22 cellular contexts compared by ENCODE assay signal in genomic region chr18:60537074-60537473, GRCh38.
DNase-seq lines count a peak whose midpoint lies in the region; ATAC-seq, FAIRE-seq and TF ChIP-seq lines count a peak whose summit lies in the region.
"Had no signal": no experiment of that assay in that cellular context is flagged by ENCODE, and none has a peak within 500 bp of the region (broad histone marks: within the 10 kb centered on the region; RNA-seq: fewer than 3 reads in every experiment).

No MANE protein-coding gene starts in this region.

- no peak overlapping the region for H3K9ac ChIP-seq in IMR-90 (ENCODE audit: low read depth, low read length)
- H3K9ac ChIP-seq in kidney (ENCODE audit: low read length in 2 of 2): no peak overlapping the region
- no peak overlapping the region for H3K9ac ChIP-seq in SK-N-SH
- H3K9ac ChIP-seq: BLaER1 treated with 17β-estradiol and CSF1 and Interleukin-3, amounts not matched to agents 10 nM and 100 nM had no signal

- no peak overlapping the region for H2BK15ac ChIP-seq in IMR-90 (ENCODE audit: low read depth, low read length)

- no peak for TF ChIP-seq POLR2A in IMR-90 (IDR thresholded peaks at IDR 0.05; ENCODE audit: low read depth, low read length)

- H3K4ac ChIP-seq in IMR-90 (ENCODE audit: low read depth, low read length): no peak overlapping the region

- H2AFZ ChIP-seq in ACC112 (ENCODE audit: low read length, unreplicated experiment): peak overlapping the region; percentile 24
- H2AFZ ChIP-seq in IMR-90 (replicated peaks; ENCODE audit: low read length, poor library complexity): no peak overlapping the region
- H2AFZ ChIP-seq in SK-N-SH (ENCODE audit: low read depth): no peak overlapping the region

- POLR2A ChIA-PET in IMR-90 (lab: Charles Lee; ENCODE audit: unreplicated experiment): no interaction called here
- POLR2A ChIA-PET in SK-N-SH (lab: Yijun Ruan, JAX): no interaction called here

- no peaks in the 10 kb centered on the region for H4K20me1 ChIP-seq in IMR-90 (ENCODE audit: insufficient read depth, low read length)
- no peaks in the 10 kb centered on the region for H4K20me1 ChIP-seq in SK-N-SH (ENCODE audit: insufficient read depth)
- H4K20me1 ChIP-seq: BLaER1 treated with 17β-estradiol and CSF1 and Interleukin-3, amounts not matched to agents 10 nM and 100 nM had no signal

- H3K23ac ChIP-seq in IMR-90 (ENCODE audit: low read depth, low read length): no peak overlapping the region

- H3K27me3 ChIP-seq in ACC112 (ENCODE audit: insufficient read depth, low read length) (no peaks in the 10 kb centered on the region), IMR-90 (ENCODE audit: control insufficient read depth, insufficient read depth, low read length) (no peaks in the 10 kb centered on the region), SK-N-SH (ENCODE audit: insufficient read depth) (no peaks in the 10 kb centered on the region)
- H3K27me3 ChIP-seq: BE2C; BLaER1 treated with 17β-estradiol and CSF1 and Interleukin-3, amounts not matched to agents 10 nM and 100 nM had no signal

- in situ Hi-C loops in IMR-90 (cut with MboI; ENCODE audit: low sequenced_read_pairs): no loop called here

- TF ChIP-seq EP300 in SK-N-SH (IDR thresholded peaks at IDR 0.05; ENCODE audit: borderline replicate concordance in 1 of 2, low read depth in 1 of 2, low read length in 1 of 2): no peak

- H3K36me3 ChIP-seq in ACC112 (ENCODE audit: insufficient read depth, low read length): no peaks in the 10 kb centered on the region
- H3K36me3 ChIP-seq in IMR-90 (ENCODE audit: control insufficient read depth, insufficient read depth, low read length): no peaks in the 10 kb centered on the region
- H3K36me3 ChIP-seq in kidney (ENCODE audit: control insufficient read depth in 1 of 2, insufficient read depth in 2 of 2, low read length in 2 of 2): no peaks in the 10 kb centered on the region
- no peaks in the 10 kb centered on the region for H3K36me3 ChIP-seq in SK-N-SH (replicated peaks in 1 of 2; ENCODE audit: control insufficient read depth in 1 of 2, insufficient read depth in 2 of 2, low read length in 1 of 2)
- H3K36me3 ChIP-seq: BE2C; BLaER1 treated with 17β-estradiol and CSF1 and Interleukin-3, amounts not matched to agents 10 nM and 100 nM had no signal

- CTCF ChIA-PET in IMR-90 (lab: Yijun Ruan, JAX): no interaction called here
- CTCF ChIA-PET in SK-N-SH (lab: Yijun Ruan, JAX): interaction anchor here (0.5 to 1.3 kb wide), 2 partner anchors 21 to 541 kb away, joined by 3 to 4 read pairs; no protein-coding TSS in a partner anchor

- H3K79me1 ChIP-seq in IMR-90 (ENCODE audit: low read depth in 1 of 2, low read length in 2 of 2): no peaks in the 10 kb centered on the region

- H3K4me3 ChIP-seq in ACC112 (ENCODE audit: low read depth, low read length) (no peak overlapping the region), IMR-90 (ENCODE audit: insufficient read depth, low read depth, low read length) (no peak overlapping the region), kidney (ENCODE audit: low read length in 2 of 2) (no peak overlapping the region), SK-N-SH (ENCODE audit: low read depth in 2 of 2, low read length in 1 of 2) (no peak overlapping the region)
- H3K4me3 ChIP-seq: BLaER1 treated with 17β-estradiol and CSF1 and Interleukin-3, amounts not matched to agents 10 nM and 100 nM; GM23338 had no signal

- no peak overlapping the region for H3K56ac ChIP-seq in IMR-90 (ENCODE audit: extremely low read depth, insufficient read depth, low read length)

- H3K9me1 ChIP-seq in IMR-90 (ENCODE audit: insufficient read depth, low read length): no peaks in the 10 kb centered on the region; the same call in 1 of the 2 replicates

- intact Hi-C loops in IMR-90 (cut with micrococcal nuclease): no loop called here
- intact Hi-C loops in kidney (cut with DNase I): loop anchor here (10.0 kb wide), 1 partner anchor 542 kb away; no protein-coding TSS in a partner anchor
- intact Hi-C loops in sciatic nerve (cut with DNase I): no loop called here

- H4K91ac ChIP-seq in IMR-90 (ENCODE audit: insufficient read depth, low read depth, low read length): no peak overlapping the region

- no peaks in the 10 kb centered on the region for H3K79me2 ChIP-seq in ACC112 (ENCODE audit: control insufficient read depth, insufficient read depth, low read length, unreplicated experiment)
- H3K79me2 ChIP-seq in SK-N-SH (ENCODE audit: insufficient read depth): no peaks in the 10 kb centered on the region

- H2BK5ac ChIP-seq in IMR-90 (ENCODE audit: low read depth, low read length, poor library complexity, severe bottlenecking): no peak overlapping the region

- H3K9me2 ChIP-seq in SK-N-SH: no peaks in the 10 kb centered on the region

- FAIRE-seq in kidney (lab: Jason Lieb, UNC): peak; percentile 53
- FAIRE-seq: GM12891, GM18507 had no signal

- H3K18ac ChIP-seq in IMR-90 (ENCODE audit: low read depth, low read length): no peak overlapping the region

- H3K14ac ChIP-seq in IMR-90 (replicated peaks; ENCODE audit: low read depth, low read length): no peak overlapping the region

- H3K27ac ChIP-seq in ACC112 (ENCODE audit: low read depth, low read length) (no peak overlapping the region), IMR-90 (ENCODE audit: insufficient read depth, low read length) (no peak overlapping the region), kidney (ENCODE audit: low read depth in 2 of 2, low read length in 2 of 2) (no peak overlapping the region), SK-N-SH (ENCODE audit: low read depth in 2 of 2, low read length in 1 of 2) (no peak overlapping the region)
- H3K27ac ChIP-seq: BLaER1 treated with 17β-estradiol and CSF1 and Interleukin-3, amounts not matched to agents 10 nM and 100 nM had no signal

- no peak overlapping the region for H2AK5ac ChIP-seq in IMR-90 (ENCODE audit: low read depth, low read length)

- H4K5ac ChIP-seq in IMR-90 (ENCODE audit: low read depth, low read length): no peak overlapping the region

- no peak overlapping the region for H4K8ac ChIP-seq in IMR-90 (ENCODE audit: low read depth in 2 of 2, low read length in 2 of 2)

- H3F3A ChIP-seq in SK-N-SH (replicated peaks; ENCODE audit: insufficient read depth): no peaks in the 10 kb centered on the region

- WGBS in IMR-90 (ENCODE audit: extremely low coverage in 2 of 2, insufficient read length in 1 of 2), 2 experiments: no CpG with 5 or more reads among the region's 1 CpG
- 58% methylated on average over 1 of the region's 1 CpG for WGBS in SK-N-SH (ENCODE audit: low lambda C conversion rate)

- H2BK20ac ChIP-seq in IMR-90 (ENCODE audit: low read depth, low read length): no peak overlapping the region

- no peak for TF ChIP-seq CTCF in IMR-90 (conservative IDR thresholded peaks at IDR 0.05; ENCODE audit: low read depth, low read length)
- no peak for TF ChIP-seq CTCF in kidney (IDR thresholded peaks at IDR 0.05; ENCODE audit: borderline replicate concordance, extremely low read depth, insufficient read depth)
- TF ChIP-seq CTCF in SK-N-SH (IDR thresholded peaks at IDR 0.05): no peak

- no peak for DNase-seq in IMR-90
- peak; percentile 29 for DNase-seq in fibroblast of peridontal ligament (ENCODE audit: extremely low read depth)
- no peak for DNase-seq in kidney
- DNase-seq in sciatic nerve (ENCODE audit: low spot score): no peak
- DNase-seq in NCI-H510A (lab: John Stamatoyannopoulos, UW): no peak
- DNase-seq in SK-N-SH: no peak
- DNase-seq: ACHN; AML-193; BE2C; CD4-positive, alpha-beta T cell; CD8-positive, alpha-beta memory T cell; DMS 273 treated with DMSO at 0.1 percent for 48 hours; DMS79; EL; GDM1; H9; HFFc6 had no signal

- H2AK9ac ChIP-seq in IMR-90 (replicated peaks; ENCODE audit: low read depth, low read length, poor library complexity): no peak overlapping the region

- TF ChIP-seq RAD21 in IMR-90 (IDR thresholded peaks at IDR 0.05; ENCODE audit: low read length): no peak
- no peak for TF ChIP-seq RAD21 in SK-N-SH (IDR thresholded peaks at IDR 0.05; ENCODE audit: low read length)

- H3K4me2 ChIP-seq in IMR-90 (ENCODE audit: low read depth, low read length): no peak overlapping the region
- H3K4me2 ChIP-seq in SK-N-SH: no peak overlapping the region
- H3K4me2 ChIP-seq: BLaER1 treated with 17β-estradiol and CSF1 and Interleukin-3, amounts not matched to agents 10 nM and 100 nM; GM23338 had no signal

- no peak overlapping the region for H2BK120ac ChIP-seq in IMR-90 (ENCODE audit: low read depth, low read length)

- ATAC-seq in IMR-90 (ENCODE audit: low read depth) (no peak), sciatic nerve (no peak)
- ATAC-seq: GM23338 had no signal

- H3K9me3 ChIP-seq in IMR-90 (ENCODE audit: control insufficient read depth, insufficient read depth, low read length) (no peaks in the 10 kb centered on the region), kidney (ENCODE audit: control insufficient read depth in 1 of 2, low read length in 2 of 2) (no peaks in the 10 kb centered on the region), SK-N-SH (no peaks in the 10 kb centered on the region)
- H3K9me3 ChIP-seq: BE2C; BLaER1 treated with 17β-estradiol and CSF1 and Interleukin-3, amounts not matched to agents 10 nM and 100 nM had no signal

- dilution Hi-C loops in IMR-90 (cut with HindIII; ENCODE audit: low sequenced_read_pairs, unreplicated experiment): no loop called here

- H3K4me1 ChIP-seq in ACC112 (ENCODE audit: control insufficient read depth, insufficient read depth, low read length, unreplicated experiment): peaks cover 23% of the 10 kb centered on the region
- H3K4me1 ChIP-seq in IMR-90 (ENCODE audit: control insufficient read depth, insufficient read depth, low read length): no peaks in the 10 kb centered on the region
- H3K4me1 ChIP-seq in kidney (ENCODE audit: control insufficient read depth in 1 of 2, insufficient read depth in 1 of 2, low read depth in 1 of 2, low read length in 2 of 2): no peaks in the 10 kb centered on the region
- H3K4me1 ChIP-seq in SK-N-SH (ENCODE audit: control insufficient read depth in 1 of 2, insufficient read depth in 2 of 2, low read depth in 1 of 2, low read length in 1 of 2): no peaks in the 10 kb centered on the region; a peak in 1 of 4 replicates
- H3K4me1 ChIP-seq: BE2C; BLaER1 treated with 17β-estradiol and CSF1 and Interleukin-3, amounts not matched to agents 10 nM and 100 nM had no signal

- no TSS peak for BruUV-seq in IMR-90 (replicated peaks; lab: Mats Ljungman, UMichigan)

TF ChIP-seq in IMR-90, 13 proteins besides CTCF, POLR2A, EP300 and RAD21 (continues in another document):
- TF ChIP-seq FOS (IDR thresholded peaks at IDR 0.05; ENCODE audit: low read depth, low read length) (no peak), MAFK (IDR thresholded peaks at IDR 0.05; ENCODE audit: low read depth, low read length) (peak; percentile 51), RFX5 (IDR thresholded peaks at IDR 0.05; ENCODE audit: low read depth, low read length) (no peak), MAZ (IDR thresholded peaks at IDR 0.05; ENCODE audit: borderline replicate concordance, low read depth, low read length) (no peak)

TF ChIP-seq in SK-N-SH, 30 proteins besides CTCF, POLR2A, EP300 and RAD21 (continues in another document):
- TF ChIP-seq NFIC (IDR thresholded peaks at IDR 0.05; ENCODE audit: borderline replicate concordance) (no peak), GATA2 (CRISPR knock-in tag; IDR thresholded peaks at IDR 0.05) (no peak), FOXM1 (IDR thresholded peaks at IDR 0.05; ENCODE audit: low read depth) (no peak), POLR2AphosphoS5 (IDR thresholded peaks at IDR 0.05; ENCODE audit: low read depth, low read length) (no peak), SIN3A (IDR thresholded peaks at IDR 0.05; ENCODE audit: borderline replicate concordance, low read depth, low read length) (no peak)
